In the genomic region with DNA sequence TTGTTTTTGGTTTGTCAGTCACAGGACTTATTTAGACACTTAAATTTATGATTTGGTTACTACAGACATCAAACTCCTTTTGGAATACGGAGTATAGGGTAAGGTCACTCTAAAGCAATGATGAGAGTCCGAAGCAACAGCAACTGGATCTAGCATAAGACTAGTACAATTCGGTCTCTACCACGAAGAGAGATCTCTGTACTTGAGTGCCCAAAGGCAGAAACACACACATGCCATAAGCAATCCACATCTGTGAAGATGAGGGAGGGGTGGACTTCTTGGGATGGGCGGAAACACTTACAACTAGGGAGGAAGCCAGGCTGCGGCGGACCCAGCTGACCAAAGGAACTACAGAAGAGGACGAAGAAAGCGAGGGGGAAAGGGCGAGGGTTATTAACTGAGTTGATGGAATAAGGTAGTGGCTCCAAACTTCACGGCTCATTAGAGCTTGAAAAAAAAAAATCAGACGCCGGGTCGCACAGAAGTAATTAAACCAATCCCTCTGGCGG, we compare ENCODE assay signal across 8 cellular contexts. TPM values are rescaled to one million over a fixed set of nuclear protein-coding genes. Genes with fewer than 3 reads are reported as not detected.
DNase-seq lines count a peak whose midpoint lies in the region; ATAC-seq, FAIRE-seq and TF ChIP-seq lines count a peak whose summit lies in the region.

No MANE protein-coding gene starts in this region.

- in situ Hi-C loops in GM12878 (cut with MboI) = no loop called here

- CTCF ChIA-PET in OCI-LY7 (lab: Charles Lee; ENCODE audit: unreplicated experiment) (no interaction called here), GM12878 (lab: Yijun Ruan, JAX) (interaction anchor here (0.6 to 2.0 kb wide), 2 partner anchors 26 to 287 kb away, joined by 3 to 8 read pairs; no protein-coding TSS in a partner anchor)

- DNase-seq in AG10803 (ENCODE audit: low read depth) (peak; percentile 73), OCI-LY7 (ENCODE audit: low spot score) (peak; percentile 50), GM12878 (ENCODE audit: low read depth, low spot score) (peak; percentile 16), NCI-H1694 treated with DMSO at 0.1 percent for 48 hours (lab: John Stamatoyannopoulos, UW) (no peak)

- no peak for TF ChIP-seq RAD21 in GM12878 (IDR thresholded peaks at IDR 0.05; ENCODE audit: insufficient read depth, low read depth, low read length)

- H3K27me3 ChIP-seq in GM12878 (replicated peaks in 1 of 2; ENCODE audit: control insufficient read depth in 2 of 2, insufficient read depth in 2 of 2, low read length in 1 of 2) (no peaks in the 10 kb centered on the region), iPS-18a (ENCODE audit: control insufficient read depth, insufficient read depth, low read length) (no peaks in the 10 kb centered on the region), skeletal muscle satellite cell (ENCODE audit: control insufficient read depth, insufficient read depth, low read length) (no peaks in the 10 kb centered on the region)

- WGBS in GM12878 (ENCODE audit: insufficient coverage, insufficient replicate concordance, low lambda C conversion rate, missing lambda C conversion rate) = 2% methylated on average over 15 of the region's 15 CpGs

- H3K36me3 ChIP-seq in OCI-LY7 (ENCODE audit: insufficient read depth, low read length) (no peaks in the 10 kb centered on the region), GM12878 (ENCODE audit: control insufficient read depth in 2 of 2, insufficient read depth in 2 of 2, low read length in 1 of 2) (no peaks in the 10 kb centered on the region), iPS-18a (ENCODE audit: control insufficient read depth, low read depth, low read length) (no peaks in the 10 kb centered on the region), skeletal muscle satellite cell (ENCODE audit: insufficient read depth, low read length) (no peaks in the 10 kb centered on the region)

- no peak for TF ChIP-seq POLR2A in GM12878 (IDR thresholded peaks at IDR 0.05; ENCODE audit: low read depth, low read length)

- H3K4me2 ChIP-seq in OCI-LY7 (ENCODE audit: low read length) = peak overlapping the region; percentile 98
- peak overlapping the region; percentile 94 for H3K4me2 ChIP-seq in GM12878 (ENCODE audit: control insufficient read depth, insufficient read depth)
- H3K4me2 ChIP-seq in skeletal muscle satellite cell (ENCODE audit: low read length) = peak overlapping the region; percentile 86

- H3K9me3 ChIP-seq in OCI-LY7 (ENCODE audit: low read length) = no peaks in the 10 kb centered on the region
- no peaks in the 10 kb centered on the region for H3K9me3 ChIP-seq in GM12878 (replicated peaks; ENCODE audit: control insufficient read depth, insufficient read depth, low read length)
- H3K9me3 ChIP-seq in iPS-18a (ENCODE audit: control insufficient read depth, low read depth, low read length) = no peaks in the 10 kb centered on the region
- no peaks in the 10 kb centered on the region for H3K9me3 ChIP-seq in skeletal muscle satellite cell (replicated peaks; ENCODE audit: low read length)

- intact Hi-C loops in OCI-LY7 (cut with micrococcal nuclease; ENCODE audit: unreplicated experiment) (loop anchor here (5.0 to 10.0 kb wide), 2 partner anchors 1029 to 1557 kb away; partner anchors contain the start of genes CDIN1 and MEIS2), GM12878 (cut with micrococcal nuclease; ENCODE audit: unreplicated experiment) (loop anchor here (10.0 kb wide), 1 partner anchor 551 kb away; no protein-coding TSS in a partner anchor)

- SMC1A ChIA-PET in GM12878 (lab: Charles Lee; ENCODE audit: uncharacterized antibody, unreplicated experiment) = no interaction called here

- ATAC-seq in GM18858 (IDR thresholded peaks at IDR 0.05; ENCODE audit: unreplicated experiment) (peak; percentile 13), HG03066 (IDR thresholded peaks at IDR 0.05; ENCODE audit: low read depth, unreplicated experiment) (peak; percentile 26), GM12878 (peak; percentile 42)

- H3K27ac ChIP-seq in OCI-LY7 (ENCODE audit: low read depth, low read length, poor library complexity, severe bottlenecking) = peak overlapping the region; percentile 81
- peak overlapping the region; percentile 98 for H3K27ac ChIP-seq in GM12878 (ENCODE audit: control insufficient read depth, insufficient read depth)
- peak overlapping the region; percentile 73 for H3K27ac ChIP-seq in iPS-18a (ENCODE audit: low read length)

- H3K79me2 ChIP-seq in OCI-LY7 (ENCODE audit: insufficient read depth, low read depth, low read length) (no peaks in the 10 kb centered on the region), GM12878 (ENCODE audit: control insufficient read depth, insufficient read depth, low read length) (peaks cover 2% of the 10 kb centered on the region; the same call in 1 of the 2 replicates)

- FAIRE-seq in GM12878 (lab: Jason Lieb, UNC) = no peak

- TF ChIP-seq EP300 in GM12878 (IDR thresholded peaks at IDR 0.05; ENCODE audit: borderline replicate concordance in 1 of 2, control insufficient read depth in 1 of 2, low read depth in 2 of 2, low read length in 2 of 2) = no peak

- peaks cover 15% of the 10 kb centered on the region for H3K4me1 ChIP-seq in OCI-LY7 (ENCODE audit: insufficient read depth, low read length, poor library complexity, severe bottlenecking)
- peaks cover 4% of the 10 kb centered on the region; the same call in 1 of the 2 replicates for H3K4me1 ChIP-seq in GM12878 (ENCODE audit: control insufficient read depth, insufficient read depth, low read length)
- H3K4me1 ChIP-seq in iPS-18a (ENCODE audit: control insufficient read depth, low read depth, low read length) = peaks cover 43% of the 10 kb centered on the region
- H3K4me1 ChIP-seq in skeletal muscle satellite cell (ENCODE audit: control insufficient read depth, insufficient read depth, low read length) = peaks cover 18% of the 10 kb centered on the region

- TSS peak; percentile 85 for BruUV-seq in OCI-LY7 (replicated peaks; lab: Mats Ljungman, UMichigan)
- TSS peak; percentile 82 for BruUV-seq in GM12878 (replicated peaks; lab: Mats Ljungman, UMichigan)

- H3K4me3 ChIP-seq in AG10803 (ENCODE audit: low read length) (peak overlapping the region; percentile 78), OCI-LY7 (ENCODE audit: low read depth, low read length, poor library complexity, severe bottlenecking) (peak overlapping the region; percentile 85), GM12878 (peak overlapping the region; percentile 60), iPS-18a (ENCODE audit: low read length) (peak overlapping the region; percentile 61), skeletal muscle satellite cell (ENCODE audit: low read length) (peak overlapping the region; percentile 92)

- H3K9ac ChIP-seq in GM12878 (ENCODE audit: control insufficient read depth, insufficient read depth, low read length) (peak overlapping the region; percentile 97), iPS-18a (ENCODE audit: low read length) (peak overlapping the region; percentile 86), skeletal muscle satellite cell (ENCODE audit: low read depth, low read length) (peak overlapping the region; percentile 95)

- no peaks in the 10 kb centered on the region for H3K9me2 ChIP-seq in OCI-LY7 (ENCODE audit: insufficient read depth, low read length)

- TF ChIP-seq CTCF in AG10803 (conservative IDR thresholded peaks at IDR 0.05; ENCODE audit: low read length) (no peak), OCI-LY7 (conservative IDR thresholded peaks at IDR 0.05; ENCODE audit: low read length) (no peak), GM12878 (IDR thresholded peaks at IDR 0.05 in 2 of 3, conservative IDR thresholded peaks at IDR 0.05 in 1 of 3; ENCODE audit: control insufficient read depth in 2 of 3, extremely low read depth in 1 of 3, insufficient read depth in 1 of 3, low read depth in 3 of 3, low read length in 3 of 3) (no peak)

- peak overlapping the region; percentile 93 for H2AFZ ChIP-seq in OCI-LY7 (ENCODE audit: low read length)
- peak overlapping the region; percentile 99 for H2AFZ ChIP-seq in GM12878 (ENCODE audit: control insufficient read depth, low read depth, low read length)

- RAD21 ChIA-PET in GM12878 (lab: Charles Lee; ENCODE audit: unreplicated experiment) = interaction anchor here (0.6 kb wide), 1 partner anchor 73 kb away, joined by 4 read pairs; no protein-coding TSS in a partner anchor

- POLR2A ChIA-PET in OCI-LY7 (lab: Charles Lee) = interaction anchor here (0.6 to 0.7 kb wide), 3 partner anchors 10 to 500 kb away, joined by 3 to 7 read pairs (median 3); no protein-coding TSS in a partner anchor
- POLR2A ChIA-PET in GM12878 (lab: Charles Lee) = interaction anchor here (0.9 kb wide), 1 partner anchor 58 kb away, joined by 3 read pairs; no protein-coding TSS in a partner anchor

- H4K20me1 ChIP-seq in OCI-LY7 (ENCODE audit: insufficient read depth, low read length) (no peaks in the 10 kb centered on the region), GM12878 (ENCODE audit: control insufficient read depth, insufficient read depth) (no peaks in the 10 kb centered on the region)

TF ChIP-seq in GM12878, 131 proteins besides CTCF, POLR2A, EP300 and RAD21 (continues in another document):
- peak; percentile 15; the same call in 1 of the 2 replicates for TF ChIP-seq NBN (IDR thresholded peaks at IDR 0.05)
- TF ChIP-seq BMI1 (IDR thresholded peaks at IDR 0.05; ENCODE audit: borderline replicate concordance) = no peak
- 0 out of 2 replicates have a peak, but pooled peaks have one; percentile 29 for TF ChIP-seq FOXM1 (IDR thresholded peaks at IDR 0.05; ENCODE audit: low read depth, low read length)
- 0 out of 2 replicates have a peak, but pooled peaks have one; percentile 5 for TF ChIP-seq YY1 (IDR thresholded peaks at IDR 0.05; ENCODE audit: low read depth, low read length)
- 0 out of 2 replicates have a peak, but pooled peaks have one; percentile 7 for TF ChIP-seq ZNF384 (IDR thresholded peaks at IDR 0.05; ENCODE audit: borderline replicate concordance, low read depth, low read length)

RNA-seq across cellular contexts. Expression of gene DPH6, which starts 0.6 kb away (rescaled TPM):
- total RNA-seq in OCI-LY7 (2014; rRNA removed; shearing (Covaris generic)) = 12.6 and 26.4 TPM in 2 replicates
- total RNA-seq in OCI-LY7 (2022) (20.3 and 21.4 TPM in 2 replicates), GM12878 (2014; rRNA removed) (9.0 and 10.9 TPM in 2 replicates), GM12878 (2014; rRNA removed; fragmentation: Illumina TruSeq; extraction: Trizol) (17.8 and 18.9 TPM in 2 replicates), GM12878 (2021) (16.0 and 20.0 TPM in 2 replicates)
- 57.2 and 62.2 TPM in 2 replicates for total RNA-seq in GM12878 (2013; cell fraction: nucleolus; rRNA removed)
- 3.1 TPM for polyA plus RNA-seq in GM12878 (2011; ENCODE audit: low read depth)
- polyA plus RNA-seq in GM12878 (2011; rRNA removed) (11.9 and 17.4 TPM in 2 replicates), GM12878 (2014; fragmentation: Illumina TruSeq; extraction: Trizol) (9.1 and 12.8 TPM in 2 replicates), GM12878 (2014; fragmentation: Nextera tagmentation; extraction: Ambion mirVana) (10 to 100 TPM; 56.0 to 68.5 TPM), GM12878 (2014; rRNA removed) (15.2 and 16.5 TPM in 2 replicates), GM12878 (2016; fragmentation: Nextera tagmentation; extraction: Ambion mirVana) (10 to 100 TPM; 31.2 to 36.7 TPM)
- 4.4 and 9.6 TPM in 2 replicates for polyA plus RNA-seq in GM12878 (2011; cell fraction: cytosol; rRNA removed)
- 15.5 and 16.7 TPM in 2 replicates for polyA plus RNA-seq in GM12878 (2011; cell fraction: nucleus; rRNA removed)
- 8.3 and 10.5 TPM in 2 replicates for polyA plus RNA-seq in GM12878 (2012)
- polyA minus RNA-seq in GM12878 (2011; rRNA and poly(A)+ RNA removed) = 17.3 and 22.9 TPM in 2 replicates
- 1.8 and 7.2 TPM in 2 replicates for polyA minus RNA-seq in GM12878 (2011; cell fraction: cytosol; rRNA and poly(A)+ RNA removed)
- 44.1 and 64.4 TPM in 2 replicates for polyA minus RNA-seq in GM12878 (2011; cell fraction: nucleus; rRNA and poly(A)+ RNA removed)
- total RNA-seq in skeletal muscle satellite cell (2012; rRNA removed) = 7.4 and 16.2 TPM in 2 replicates
